In the genomic region with DNA sequence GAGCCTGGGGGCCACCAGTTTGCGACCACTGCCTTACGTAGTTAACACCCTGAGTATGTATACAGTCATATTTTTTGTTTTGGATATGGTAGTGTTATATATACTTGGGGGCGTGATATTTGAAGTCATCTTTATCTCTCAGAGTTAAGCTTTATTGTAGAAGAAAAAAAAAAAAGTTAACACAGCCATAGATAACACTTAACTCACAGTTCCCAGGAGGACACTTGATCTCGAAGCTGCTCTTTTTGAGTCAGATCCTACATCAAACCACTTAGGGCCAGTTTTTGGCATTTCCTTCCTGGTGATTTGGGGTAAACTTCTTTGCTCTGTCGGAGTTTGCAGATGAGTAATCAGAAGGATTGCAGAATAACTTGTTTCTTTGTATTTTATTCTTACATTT, we compare ENCODE assay signal across 8 cellular contexts. TPM values are rescaled to one million over a fixed set of nuclear protein-coding genes. Genes with fewer than 3 reads are reported as not detected.
DNase-seq lines count a peak whose midpoint lies in the region; TF ChIP-seq lines count a peak whose summit lies in the region.

No MANE protein-coding gene starts in this region.

- TF ChIP-seq POLR2A in ovary (IDR thresholded peaks at IDR 0.05), result no peak

- no peaks in the 10 kb centered on the region for H4K20me1 ChIP-seq in DOHH2 (ENCODE audit: control insufficient read depth, insufficient read depth, low read depth, low read length)

- H3K27me3 ChIP-seq in DOHH2 (ENCODE audit: control insufficient read depth, low read length) (peaks cover 13% of the 10 kb centered on the region), ovary (no peaks in the 10 kb centered on the region)

- peak overlapping the region; percentile 71 for H3K4me2 ChIP-seq in DOHH2 (ENCODE audit: low read length)

- 11 to 16% (median 14%) methylated on average over 5 of the region's 5 CpGs for WGBS in ovary, 3 donors

- H3K9me3 ChIP-seq in DOHH2 (ENCODE audit: control insufficient read depth, insufficient read depth, low read length) (no peaks in the 10 kb centered on the region), ovary (no peaks in the 10 kb centered on the region)

- intact Hi-C loops in ovary (cut with DNase I), result loop anchor here in 1 of 4 donors (10.0 kb wide), 1 partner anchor 315 kb away; the partner anchor contains the start of gene ARL6IP1

- no peak for TF ChIP-seq EP300 in ovary (IDR thresholded peaks at IDR 0.05)

- peaks cover 46% of the 10 kb centered on the region for H3K4me1 ChIP-seq in DOHH2 (ENCODE audit: control insufficient read depth, low read length)
- H3K4me1 ChIP-seq in ovary (ENCODE audit: insufficient read depth), result peaks cover 21% of the 10 kb centered on the region

- H3K9me2 ChIP-seq in DOHH2 (replicated peaks; ENCODE audit: control insufficient read depth, low read length), result no peaks in the 10 kb centered on the region

- peak; percentile 77 for DNase-seq in epithelial cell of esophagus (ENCODE audit: low read depth)
- DNase-seq in ovary, result no peak
- DNase-seq in NCI-H510A (lab: John Stamatoyannopoulos, UW), result no peak
- DNase-seq in 8988T, result no peak
- no peak for DNase-seq in H4 (ENCODE audit: low spot score)
- no peak for DNase-seq in DMS153 treated with DMSO at 0.1 percent for 48 hours (lab: John Stamatoyannopoulos, UW; ENCODE audit: unreplicated experiment)

- no peaks in the 10 kb centered on the region for H3K36me3 ChIP-seq in DOHH2 (ENCODE audit: control insufficient read depth, low read length)
- H3K36me3 ChIP-seq in ovary, result no peaks in the 10 kb centered on the region

- H3F3A ChIP-seq in DOHH2 (ENCODE audit: control insufficient read depth, insufficient read depth), result peaks cover 22% of the 10 kb centered on the region

- peak overlapping the region; percentile 51 for H3K4me3 ChIP-seq in DOHH2 (ENCODE audit: low read length)
- no peak overlapping the region for H3K4me3 ChIP-seq in epithelial cell of esophagus (ENCODE audit: low read length)
- H3K4me3 ChIP-seq in ovary, result peak overlapping the region; percentile 20

- H3K79me2 ChIP-seq in DOHH2 (ENCODE audit: control insufficient read depth, low read length), result no peaks in the 10 kb centered on the region

- TF ChIP-seq CTCF in DOHH2 (IDR thresholded peaks at IDR 0.05; ENCODE audit: low read depth, low read length, poor library complexity, severe bottlenecking) (no peak), epithelial cell of esophagus (IDR thresholded peaks at IDR 0.05; ENCODE audit: insufficient read depth, low read depth, low read length, missing control alignments) (no peak), ovary (IDR thresholded peaks at IDR 0.05) (no peak)

- H3K27ac ChIP-seq in DOHH2 (ENCODE audit: low read depth, low read length) (no peak overlapping the region), ovary (peak overlapping the region; percentile 14 to 92)

TF ChIP-seq in PFSK-1, 5 proteins besides CTCF, POLR2A, EP300 and RAD21:
- no peak for TF ChIP-seq TAF1 (IDR thresholded peaks at IDR 0.05; ENCODE audit: borderline replicate concordance, insufficient read depth, low read length)
- TF ChIP-seq POLR2AphosphoS5 (IDR thresholded peaks at IDR 0.05; ENCODE audit: low read depth, low read length), result 0 out of 2 replicates have a peak, but pooled peaks have one; percentile 13
- TF ChIP-seq SIN3A (IDR thresholded peaks at IDR 0.05; ENCODE audit: borderline replicate concordance, insufficient read depth, low read length), result peak; percentile 10; the same call in 1 of the 2 replicates
- TF ChIP-seq REST (IDR thresholded peaks at IDR 0.05; ENCODE audit: insufficient read depth in 1 of 2, low read depth in 2 of 2, low read length in 2 of 2), result no peak
- TF ChIP-seq FOXP2 (optimal IDR thresholded peaks at IDR 0.05; ENCODE audit: borderline replicate concordance, extremely low read depth, extremely low read length, insufficient read depth), result no peak

RNA-seq across cellular contexts. Expression of gene ITPRIPL2, which starts 5.8 kb away (rescaled TPM):
- 46.8 TPM for polyA plus RNA-seq in PFSK-1 (2012; ENCODE audit: insufficient read length, low read depth)
- 10 to 100 TPM; 28.7 to 58.5 (median 46.8) TPM for total RNA-seq in ovary
- polyA plus RNA-seq in ovary, result 10 to 100 TPM; 11.4 to 34.8 TPM
- total RNA-seq in H4 (2014; rRNA removed; shearing (Covaris generic)), result 8.2 and 8.7 TPM in 2 replicates

RNA-seq across cellular contexts. Expression of gene SYT17, which starts 48.5 kb away (rescaled TPM):
- 2.3 TPM for polyA plus RNA-seq in PFSK-1 (2012; ENCODE audit: insufficient read length, low read depth)
- 1 to 10 TPM in 2 of 7 donors, under 1 TPM in 5; 0.36 to 1.5 (median 0.82) TPM for total RNA-seq in ovary
- under 1 TPM; 0.65 to 0.88 TPM for polyA plus RNA-seq in ovary
- 2.1 and 3.2 TPM in 2 replicates for total RNA-seq in H4 (2014; rRNA removed; shearing (Covaris generic))

RNA-seq across cellular contexts. Expression of gene COQ7, which starts 52.1 kb away (rescaled TPM):
- polyA plus RNA-seq in PFSK-1 (2012; ENCODE audit: insufficient read length, low read depth), result 18.3 TPM
- 10 to 100 TPM; 23.4 to 39.9 (median 32.9) TPM for total RNA-seq in ovary
- 10 to 100 TPM; 19.5 to 23.5 TPM for polyA plus RNA-seq in ovary
- total RNA-seq in H4 (2014; rRNA removed; shearing (Covaris generic)), result 8.2 and 25.8 TPM in 2 replicates
